ENCODE assay signal across 18 cellular contexts in the genomic region with DNA sequence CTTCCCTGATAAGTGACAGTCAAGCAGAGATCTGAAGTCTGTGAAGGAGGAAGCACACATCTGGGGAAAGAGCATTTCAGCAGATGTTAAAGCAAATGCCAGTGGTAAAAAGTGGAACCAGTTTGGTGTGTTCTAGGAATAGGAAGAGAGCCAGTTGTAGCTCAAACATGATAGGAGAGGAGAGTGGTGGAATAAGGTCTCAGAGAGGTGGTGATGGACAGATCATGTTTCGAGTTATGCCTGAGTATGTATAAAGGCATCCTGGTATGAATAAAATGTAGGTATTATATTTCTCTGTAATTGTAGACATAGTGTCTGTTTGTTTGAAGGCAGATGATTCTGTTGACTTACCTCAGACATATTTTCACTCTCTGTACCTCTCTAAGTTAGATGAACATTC.
"Had no signal": no experiment of that assay in that cellular context is flagged by ENCODE, and none has a peak within 500 bp of the region (broad histone marks: within the 10 kb centered on the region; RNA-seq: fewer than 3 reads in every experiment).

No MANE protein-coding gene starts in this region.

- H3K9me3 Mint-ChIP-seq: activated CD4-positive, alpha-beta T cell treated with anti-CD3 and anti-CD28 coated beads, Interleukin-2, amount 10 ng/mL, durations not matched to agents 7 days and 5 days; activated naive CD4-positive, alpha-beta T cell treated with anti-CD3 and anti-CD28 coated beads, Interleukin-2, amount 10 ng/mL, durations not matched to agents 7 days and 5 days; activated T-helper 2 cell treated with anti-CD3 and anti-CD28 coated beads, Interferon-gamma antibody, Interleukin-2, Interleukin-4, amounts not matched to agents 10 μg/mL and 5 μg/mL and 100 μg/mL, durations not matched to agents 14 hours and 24 hours and 36 hours; central memory CD8-positive, alpha-beta T cell; stimulated activated memory B cell treated with anti-CD40 and anti-IgM and Interleukin-4, amounts not matched to agents 10 μg/mL and 1 μg/mL and 100 μg/mL, for 72 hours had no signal

- H3K27ac Mint-ChIP-seq: activated CD4-positive, alpha-beta T cell treated with anti-CD3 and anti-CD28 coated beads, Interleukin-2, amount 10 ng/mL, durations not matched to agents 7 days and 5 days; activated naive CD4-positive, alpha-beta T cell treated with anti-CD3 and anti-CD28 coated beads, Interleukin-2, amount 10 ng/mL, durations not matched to agents 7 days and 5 days; activated T-helper 2 cell treated with anti-CD3 and anti-CD28 coated beads, Interferon-gamma antibody, Interleukin-2, Interleukin-4, amounts not matched to agents 10 μg/mL and 5 μg/mL and 100 μg/mL, durations not matched to agents 14 hours and 24 hours and 36 hours; stimulated activated memory B cell treated with anti-CD40 and anti-IgM and Interleukin-4, amounts not matched to agents 10 μg/mL and 1 μg/mL and 100 μg/mL, for 72 hours; T-helper 17 cell had no signal

- H3K27ac ChIP-seq: adrenal gland, body of pancreas, hepatocyte, neutrophil, tibial nerve had no signal

- FAIRE-seq: kidney, TTC549 had no signal

- DNase-seq: activated CD4-positive, alpha-beta T cell treated with anti-CD3 and anti-CD28 coated beads, Interleukin-2, amount 10 ng/mL, durations not matched to agents 7 days and 5 days; activated CD4-positive, CD25-positive, alpha-beta regulatory T cell; activated CD8-positive, alpha-beta memory T cell treated with anti-CD3 and anti-CD28 coated beads for 24 hours; activated naive CD4-positive, alpha-beta T cell treated with anti-CD3 and anti-CD28 coated beads, Interleukin-2, amount 10 ng/mL, durations not matched to agents 7 days and 5 days; adrenal gland; body of pancreas; cortex of kidney; effector CD8-positive, alpha-beta T cell; kidney; right cardiac atrium; T-helper 17 cell had no signal

- H3K36me3 ChIP-seq: adrenal gland, neutrophil, tibial nerve had no signal

- H3K4me3 Mint-ChIP-seq: activated CD4-positive, alpha-beta T cell treated with anti-CD3 and anti-CD28 coated beads, Interleukin-2, amount 10 ng/mL, durations not matched to agents 7 days and 5 days; activated naive CD4-positive, alpha-beta T cell treated with anti-CD3 and anti-CD28 coated beads, Interleukin-2, amount 10 ng/mL, durations not matched to agents 7 days and 5 days; central memory CD8-positive, alpha-beta T cell; stimulated activated memory B cell treated with anti-CD40 and anti-IgM and Interleukin-4, amounts not matched to agents 10 μg/mL and 1 μg/mL and 100 μg/mL, for 72 hours; T-helper 17 cell had no signal

- H3K36me3 Mint-ChIP-seq: activated naive CD4-positive, alpha-beta T cell treated with anti-CD3 and anti-CD28 coated beads, Interleukin-2, amount 10 ng/mL, durations not matched to agents 7 days and 5 days; stimulated activated memory B cell treated with anti-CD40 and anti-IgM and Interleukin-4, amounts not matched to agents 10 μg/mL and 1 μg/mL and 100 μg/mL, for 72 hours had no signal

- H3K4me1 Mint-ChIP-seq: activated CD4-positive, alpha-beta T cell treated with anti-CD3 and anti-CD28 coated beads, Interleukin-2, amount 10 ng/mL, durations not matched to agents 7 days and 5 days; activated naive CD4-positive, alpha-beta T cell treated with anti-CD3 and anti-CD28 coated beads, Interleukin-2, amount 10 ng/mL, durations not matched to agents 7 days and 5 days; central memory CD8-positive, alpha-beta T cell; stimulated activated memory B cell treated with anti-CD40 and anti-IgM and Interleukin-4, amounts not matched to agents 10 μg/mL and 1 μg/mL and 100 μg/mL, for 72 hours; T-helper 17 cell had no signal

- H3K27me3 Mint-ChIP-seq: stimulated activated memory B cell treated with anti-CD40 and anti-IgM and Interleukin-4, amounts not matched to agents 10 μg/mL and 1 μg/mL and 100 μg/mL, for 72 hours had no signal

- H3K79me2 ChIP-seq: hepatocyte had no signal

- H3K4me3 ChIP-seq: adrenal gland, body of pancreas, hepatocyte, tibial nerve had no signal

- H3K4me1 ChIP-seq: adrenal gland, body of pancreas, tibial nerve had no signal

- ATAC-seq: body of pancreas; right cardiac atrium; stimulated activated memory B cell treated with anti-CD40 and anti-IgM and Interleukin-4, amounts not matched to agents 10 μg/mL and 1 μg/mL and 100 μg/mL, for 72 hours; T-helper 17 cell had no signal

- H2AFZ ChIP-seq: hepatocyte had no signal

- H3K9me3 ChIP-seq: adrenal gland, body of pancreas, neutrophil, tibial nerve had no signal

- H3K27me3 ChIP-seq: adrenal gland, body of pancreas, hepatocyte, neutrophil, tibial nerve had no signal

- H3K4me2 ChIP-seq: hepatocyte had no signal
